In genomic region chr3:46065294-46065705, GRCh38 we compare ENCODE assay signal across 9 cellular contexts. TPM values are rescaled to one million over a fixed set of nuclear protein-coding genes. Genes with fewer than 3 reads are reported as not detected.
DNase-seq lines count a peak whose midpoint lies in the region; ATAC-seq and TF ChIP-seq lines count a peak whose summit lies in the region.
"Had no signal": no experiment of that assay in that cellular context is flagged by ENCODE, and none has a peak within 500 bp of the region (broad histone marks: within the 10 kb centered on the region; RNA-seq: fewer than 3 reads in every experiment).

No MANE protein-coding gene starts in this region.

- POLR2A ChIA-PET in T-cell (lab: Charles Lee) = interaction anchor here (0.5 to 1.3 kb wide), 7 partner anchors 71 to 969 kb away, joined by 3 to 8 read pairs (median 4); partner anchors contain the start of gene CXCR6 (in 1 of the 2)

- peak overlapping the region; percentile 73 for H3K27ac ChIP-seq in CD4-positive, CD25-positive, alpha-beta regulatory T cell (ENCODE audit: insufficient read depth, low read length, poor library complexity, severe bottlenecking)
- H3K27ac ChIP-seq in adrenal gland (no peak overlapping the region), WERI-Rb-1 (no peak overlapping the region)

- peaks cover 32 to 72% (median 50%) of the 10 kb centered on the region in 4 donors for H3K4me1 Mint-ChIP-seq in CD4-positive, CD25-positive, alpha-beta regulatory T cell
- H3K4me1 Mint-ChIP-seq in T-cell = peaks cover 77 to 78% (median 78%) of the 10 kb centered on the region in 3 donors

- peaks cover under 1% of the 10 kb centered on the region for H3K27me3 Mint-ChIP-seq in CD4-positive, CD25-positive, alpha-beta regulatory T cell
- H3K27me3 Mint-ChIP-seq in T-cell = no peaks in the 10 kb centered on the region

- WGBS in adrenal gland, 4 donors = 7 to 34% (median 15%) methylated on average over 2 to 6 of the region's 6 CpGs

- peak overlapping the region in 3 of 4 donors; percentile 36 to 74 (median 42) for H3K4me3 Mint-ChIP-seq in CD4-positive, CD25-positive, alpha-beta regulatory T cell
- H3K4me3 Mint-ChIP-seq in T-cell = peak overlapping the region; percentile 37 to 66 (median 65)

- peak overlapping the region; percentile 21 for H3K4me3 ChIP-seq in CD4-positive, CD25-positive, alpha-beta regulatory T cell (ENCODE audit: low read depth, low read length)
- no peak overlapping the region for H3K4me3 ChIP-seq in adrenal gland
- no peak overlapping the region for H3K4me3 ChIP-seq in WERI-Rb-1 (ENCODE audit: low read depth, low read length)

- no peaks in the 10 kb centered on the region for H3K9me3 ChIP-seq in CD4-positive, CD25-positive, alpha-beta regulatory T cell (ENCODE audit: control insufficient read depth in 2 of 2, low read length in 2 of 2)
- H3K9me3 ChIP-seq in adrenal gland (replicated peaks in 1 of 3) (peaks cover 0 to 5% (median 0%) of the 10 kb centered on the region in 3 donors), WERI-Rb-1 (ENCODE audit: severe bottlenecking) (no peaks in the 10 kb centered on the region)

- no peaks in the 10 kb centered on the region for H3K9me3 Mint-ChIP-seq in CD4-positive, CD25-positive, alpha-beta regulatory T cell
- no peaks in the 10 kb centered on the region for H3K9me3 Mint-ChIP-seq in T-cell

- intact Hi-C loops in adrenal gland (cut with DNase I) = no loop called here

- H3K4me1 ChIP-seq in CD4-positive, CD25-positive, alpha-beta regulatory T cell (ENCODE audit: control insufficient read depth, insufficient read depth, low read length, poor library complexity, severe bottlenecking) = peaks cover 58% of the 10 kb centered on the region
- no peaks in the 10 kb centered on the region for H3K4me1 ChIP-seq in adrenal gland (replicated peaks in 1 of 2)

- TF ChIP-seq CTCF in adrenal gland (IDR thresholded peaks at IDR 0.05) (no peak), WERI-Rb-1 (IDR thresholded peaks at IDR 0.05; ENCODE audit: low read depth, low read length) (no peak)

- H3K36me3 Mint-ChIP-seq in CD4-positive, CD25-positive, alpha-beta regulatory T cell = no peaks in the 10 kb centered on the region
- no peaks in the 10 kb centered on the region for H3K36me3 Mint-ChIP-seq in T-cell

- CTCF ChIA-PET in T-cell (lab: Charles Lee) = interaction anchor here (0.6 to 2.7 kb wide), 13 partner anchors 8 to 957 kb away, joined by 3 to 26 read pairs (median 5); partner anchors contain the start of genes CXCR6 (in 1 of the 2) and FYCO1 (in 1 of the 2)

- H3K36me3 ChIP-seq in CD4-positive, CD25-positive, alpha-beta regulatory T cell (ENCODE audit: control insufficient read depth, insufficient read depth, low read length) = no peaks in the 10 kb centered on the region
- H3K36me3 ChIP-seq in adrenal gland (replicated peaks in 1 of 2) (no peaks in the 10 kb centered on the region), WERI-Rb-1 (no peaks in the 10 kb centered on the region)

- H3K27ac Mint-ChIP-seq in CD4-positive, CD25-positive, alpha-beta regulatory T cell = peak overlapping the region; percentile 72 to 90 (median 83)
- H3K27ac Mint-ChIP-seq in T-cell = peak overlapping the region; percentile 88 to 89

- H3K27me3 ChIP-seq in CD4-positive, CD25-positive, alpha-beta regulatory T cell (ENCODE audit: control insufficient read depth, insufficient read depth, low read length) = no peaks in the 10 kb centered on the region
- H3K27me3 ChIP-seq in adrenal gland (peaks cover 3% of the 10 kb centered on the region), WERI-Rb-1 (ENCODE audit: insufficient read depth, low read depth, severe bottlenecking) (no peaks in the 10 kb centered on the region)

- peak; percentile 94 to 95 for ATAC-seq in CD4-positive, CD25-positive, alpha-beta regulatory T cell (ENCODE audit: low read depth in 2 of 2)
- ATAC-seq in HG02938 (IDR thresholded peaks at IDR 0.05; ENCODE audit: unreplicated experiment) = peak; percentile 52
- ATAC-seq in T-cell (replicated peaks in 1 of 4) = peak; percentile 88 to 91 (median 90)
- ATAC-seq in HG03280 (IDR thresholded peaks at IDR 0.05; ENCODE audit: unreplicated experiment) = no peak

- no peak for TF ChIP-seq POLR2A in adrenal gland (IDR thresholded peaks at IDR 0.05)

- DNase-seq in CD4-positive, CD25-positive, alpha-beta regulatory T cell = peak; percentile 79 to 93 (median 86)
- DNase-seq in T-cell (peak; percentile 52 to 94 (median 82)), adrenal gland (peak in 4 of 7 donors; percentile 25 to 58 (median 26)), cerebellum (ENCODE audit: low spot score) (no peak), WERI-Rb-1 (no peak)
- DNase-seq in stimulated activated CD4-positive, alpha-beta T cell treated with anti-CD3 and anti-CD28 coated beads, Interleukin-15, amount 100 ng/mL, for 48 hours (ENCODE audit: low read depth in 2 of 2) = peak; percentile 57 to 71

RNA-seq across cellular contexts. Expression of gene XCR1, which starts 38.0 kb away (rescaled TPM):
- total RNA-seq in CD4-positive, CD25-positive, alpha-beta regulatory T cell = not detected
- polyA plus RNA-seq in CD4-positive, CD25-positive, alpha-beta regulatory T cell = not detected
- total RNA-seq in T-cell (under 1 TPM in 2 of 5 donors, not detected in 3; 0.08 to 0.28 TPM), adrenal gland (under 1 TPM in 4 of 8 donors, not detected in 4; 0.13 to 0.18 (median 0.15) TPM), cerebellum (not detected)
- under 1 TPM in 2 of 3 donors, not detected in 1; 0.08 to 0.13 TPM for polyA plus RNA-seq in adrenal gland
- total RNA-seq: astrocyte had no signal

Comparison
In these comparisons a context has a peak if more than half of its experiments do, and no peak if none do; other contexts are left out.
1. DNase-seq: peak in CD4-positive, CD25-positive, alpha-beta regulatory T cell (3 of 3), T-cell (34 of 34), adrenal gland (4 of 7) and stimulated activated CD4-positive, alpha-beta T cell treated with anti-CD3 and anti-CD28 coated beads, Interleukin-15, amount 100 ng/mL, for 48 hours (2 of 2); none in cerebellum (single experiment) and WERI-Rb-1 (single experiment).